Comparison of ENCODE assay signal across 24 cellular contexts in the genomic region with DNA sequence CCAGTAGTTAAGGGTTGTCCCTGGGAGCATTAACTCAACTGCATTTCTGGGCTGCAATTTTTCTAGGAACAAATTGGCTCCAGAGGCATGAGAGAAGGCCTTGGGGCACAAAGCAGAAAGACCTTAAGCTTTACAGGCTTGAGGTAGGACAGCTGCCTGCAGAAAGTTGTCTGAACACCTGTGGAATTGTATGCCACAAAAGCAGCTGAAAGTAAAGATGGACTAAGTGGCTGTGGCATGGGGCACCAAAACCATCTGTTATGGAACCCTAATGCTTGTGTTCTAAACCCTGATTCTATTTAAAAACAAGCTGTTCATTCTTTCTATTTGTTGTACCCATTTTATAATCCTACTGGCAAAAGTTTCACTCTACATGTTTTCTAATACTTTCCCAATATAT.
"Had no signal": no experiment of that assay in that cellular context is flagged by ENCODE, and none has a peak within 500 bp of the region (broad histone marks: within the 10 kb centered on the region; RNA-seq: fewer than 3 reads in every experiment).

No MANE protein-coding gene starts in this region.

- H3K4me3 Mint-ChIP-seq: immature natural killer cell, mesothelial cell of epicardium had no signal

- DNase-seq: dermis blood vessel endothelial cell; dorsolateral prefrontal cortex; effector CD4-positive, alpha-beta T cell; effector memory CD4-positive, alpha-beta T cell; foreskin keratinocyte; heart left ventricle; hypothalamus; immature natural killer cell; islet precursor cell; kidney; kidney glomerular epithelial cell; left colon; left lung; left ventricle myocardium superior; lower lobe of right lung; mesenchymal stem cell; mucosa of descending colon had no signal

- H2AFZ ChIP-seq: hepatocyte had no signal

- H3K9me3 ChIP-seq: esophagus muscularis mucosa, gastroesophageal sphincter, heart left ventricle, left lung, lower lobe of right lung, mucosa of descending colon had no signal

- H3K27ac ChIP-seq: coronary artery, dorsolateral prefrontal cortex, esophagus muscularis mucosa, foreskin keratinocyte, gastroesophageal sphincter, heart left ventricle, hepatocyte, left lung, lower lobe of right lung had no signal

- H3K36me3 ChIP-seq: esophagus muscularis mucosa, gastroesophageal sphincter, heart left ventricle, left lung, lower lobe of right lung had no signal

- H3K36me3 Mint-ChIP-seq: immature natural killer cell, mesothelial cell of epicardium had no signal

- ATAC-seq: foreskin keratinocyte, gastroesophageal sphincter, heart left ventricle, left colon, left lung, left ventricle myocardium superior, lower lobe of right lung, mucosa of descending colon had no signal

- H3K4me1 ChIP-seq: esophagus muscularis mucosa, foreskin keratinocyte, gastroesophageal sphincter, heart left ventricle, left lung, lower lobe of right lung had no signal

- H3K27ac Mint-ChIP-seq: immature natural killer cell, mesothelial cell of epicardium had no signal

- H3K79me2 ChIP-seq: hepatocyte had no signal

- H3K4me2 ChIP-seq: hepatocyte had no signal

- FAIRE-seq: endothelial cell of umbilical vein, frontal cortex had no signal

- H3K27me3 ChIP-seq: esophagus muscularis mucosa, foreskin keratinocyte, gastroesophageal sphincter, heart left ventricle, hepatocyte, left lung had no signal

- H3K4me3 ChIP-seq: coronary artery, dorsolateral prefrontal cortex, esophagus muscularis mucosa, gastroesophageal sphincter, heart left ventricle, hepatocyte, left lung, lower lobe of right lung, mucosa of descending colon had no signal

- H3K4me1 Mint-ChIP-seq: immature natural killer cell had no signal
